ENCODE assay signal across 4 cellular contexts in the genomic region with DNA sequence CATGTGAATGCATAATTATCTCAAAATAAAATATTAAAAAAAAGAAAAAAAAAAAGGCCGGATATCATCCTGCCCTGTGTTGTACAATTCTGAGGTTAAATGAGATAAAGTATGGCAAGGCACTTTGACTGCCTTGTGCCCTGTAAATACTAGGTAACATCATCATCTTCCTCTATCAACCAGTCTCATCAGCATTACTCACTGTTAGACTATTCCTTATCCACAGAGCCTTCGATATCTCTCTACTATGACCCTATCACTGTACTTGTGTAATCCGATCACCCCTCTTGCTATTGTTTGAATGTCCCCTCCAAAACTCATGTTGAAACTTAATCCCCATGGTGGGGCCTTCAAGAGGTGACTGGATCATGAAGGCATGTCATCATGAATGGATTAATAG. TPM values are rescaled to one million over a fixed set of nuclear protein-coding genes. Genes with fewer than 3 reads are reported as not detected.
"Had no signal": no experiment of that assay in that cellular context is flagged by ENCODE, and none has a peak within 500 bp of the region (broad histone marks: within the 10 kb centered on the region; RNA-seq: fewer than 3 reads in every experiment).

No MANE protein-coding gene starts in this region.

RNA-seq across cellular contexts. Expression of a gene that starts 18.9 kb away (rescaled TPM):
- total RNA-seq: ascending aorta, body of pancreas, bronchial epithelial cell, cardiac septum had no signal
